1 cellular context compared by ENCODE assay signal in the genomic region with DNA sequence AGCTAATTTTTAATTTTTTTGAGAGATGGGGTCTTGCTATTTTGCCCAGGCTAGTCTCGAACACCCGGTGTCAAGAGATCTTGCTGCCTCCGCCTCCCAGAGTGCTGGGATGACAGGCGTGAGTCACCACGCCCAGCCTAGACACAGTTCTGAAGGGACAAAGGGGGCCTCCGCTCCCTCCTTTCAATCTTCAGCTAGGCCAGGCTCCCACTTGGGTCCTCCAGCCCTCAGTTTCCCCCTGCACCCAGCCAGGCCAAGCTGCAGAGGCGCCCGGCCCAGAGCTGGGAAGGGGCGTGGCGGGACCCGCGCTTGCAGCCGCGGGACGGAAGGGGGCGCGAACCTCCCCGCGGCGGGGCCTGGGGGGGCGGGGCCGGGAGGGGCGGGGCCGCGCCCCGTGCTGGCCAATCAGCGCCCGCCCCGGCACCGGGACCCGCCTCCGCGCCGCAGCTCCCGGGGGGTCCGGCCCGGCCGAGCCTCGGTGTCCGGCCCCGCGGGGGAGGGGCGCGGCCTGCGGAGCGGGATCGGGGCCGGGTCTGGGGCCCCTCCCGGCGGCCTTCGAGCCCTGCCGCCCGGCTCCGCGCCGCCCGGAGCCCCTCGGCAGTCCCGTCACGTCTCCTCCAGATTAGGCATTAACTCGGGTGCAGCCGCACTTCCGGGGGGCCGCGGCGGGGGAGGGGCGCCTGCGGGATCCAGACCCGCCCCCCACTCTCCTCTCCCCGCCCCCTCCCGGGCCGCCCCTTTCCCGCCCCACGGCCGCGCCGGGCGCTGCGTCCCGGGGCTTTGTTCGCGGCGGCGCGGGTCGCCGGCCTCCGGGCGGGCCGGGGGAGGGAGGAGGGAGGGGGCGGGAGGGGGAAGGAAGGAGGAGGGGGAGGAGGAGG.
TF ChIP-seq lines count a peak whose summit lies in the region.

No MANE protein-coding gene starts in this region.

TF ChIP-seq in SK-N-SH treated with all-trans-retinoic acid at 6 μM for 48 hours, 23 proteins besides CTCF, POLR2A, EP300 and RAD21 (continued from another document):
- TF ChIP-seq, protein P1, sequence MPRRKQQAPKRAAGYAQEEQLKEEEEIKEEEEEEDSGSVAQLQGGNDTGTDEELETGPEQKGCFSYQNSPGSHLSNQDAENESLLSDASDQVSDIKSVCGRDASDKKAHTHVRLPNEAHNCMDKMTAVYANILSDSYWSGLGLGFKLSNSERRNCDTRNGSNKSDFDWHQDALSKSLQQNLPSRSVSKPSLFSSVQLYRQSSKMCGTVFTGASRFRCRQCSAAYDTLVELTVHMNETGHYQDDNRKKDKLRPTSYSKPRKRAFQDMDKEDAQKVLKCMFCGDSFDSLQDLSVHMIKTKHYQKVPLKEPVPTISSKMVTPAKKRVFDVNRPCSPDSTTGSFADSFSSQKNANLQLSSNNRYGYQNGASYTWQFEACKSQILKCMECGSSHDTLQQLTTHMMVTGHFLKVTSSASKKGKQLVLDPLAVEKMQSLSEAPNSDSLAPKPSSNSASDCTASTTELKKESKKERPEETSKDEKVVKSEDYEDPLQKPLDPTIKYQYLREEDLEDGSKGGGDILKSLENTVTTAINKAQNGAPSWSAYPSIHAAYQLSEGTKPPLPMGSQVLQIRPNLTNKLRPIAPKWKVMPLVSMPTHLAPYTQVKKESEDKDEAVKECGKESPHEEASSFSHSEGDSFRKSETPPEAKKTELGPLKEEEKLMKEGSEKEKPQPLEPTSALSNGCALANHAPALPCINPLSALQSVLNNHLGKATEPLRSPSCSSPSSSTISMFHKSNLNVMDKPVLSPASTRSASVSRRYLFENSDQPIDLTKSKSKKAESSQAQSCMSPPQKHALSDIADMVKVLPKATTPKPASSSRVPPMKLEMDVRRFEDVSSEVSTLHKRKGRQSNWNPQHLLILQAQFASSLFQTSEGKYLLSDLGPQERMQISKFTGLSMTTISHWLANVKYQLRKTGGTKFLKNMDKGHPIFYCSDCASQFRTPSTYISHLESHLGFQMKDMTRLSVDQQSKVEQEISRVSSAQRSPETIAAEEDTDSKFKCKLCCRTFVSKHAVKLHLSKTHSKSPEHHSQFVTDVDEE (CRISPR knock-in tag; IDR thresholded peaks at IDR 0.05), result no peak
- TF ChIP-seq, protein P2, sequence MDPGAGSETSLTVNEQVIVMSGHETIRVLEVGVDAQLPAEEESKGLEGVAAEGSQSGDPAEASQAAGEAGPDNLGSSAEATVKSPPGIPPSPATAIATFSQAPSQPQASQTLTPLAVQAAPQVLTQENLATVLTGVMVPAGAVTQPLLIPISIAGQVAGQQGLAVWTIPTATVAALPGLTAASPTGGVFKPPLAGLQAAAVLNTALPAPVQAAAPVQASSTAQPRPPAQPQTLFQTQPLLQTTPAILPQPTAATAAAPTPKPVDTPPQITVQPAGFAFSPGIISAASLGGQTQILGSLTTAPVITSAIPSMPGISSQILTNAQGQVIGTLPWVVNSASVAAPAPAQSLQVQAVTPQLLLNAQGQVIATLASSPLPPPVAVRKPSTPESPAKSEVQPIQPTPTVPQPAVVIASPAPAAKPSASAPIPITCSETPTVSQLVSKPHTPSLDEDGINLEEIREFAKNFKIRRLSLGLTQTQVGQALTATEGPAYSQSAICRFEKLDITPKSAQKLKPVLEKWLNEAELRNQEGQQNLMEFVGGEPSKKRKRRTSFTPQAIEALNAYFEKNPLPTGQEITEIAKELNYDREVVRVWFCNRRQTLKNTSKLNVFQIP (CRISPR knock-in tag; IDR thresholded peaks at IDR 0.05; ENCODE audit: borderline replicate concordance, low read depth), result no peak
- no peak for TF ChIP-seq SNAI2 (CRISPR knock-in tag; IDR thresholded peaks at IDR 0.05)
